In the genomic region with DNA sequence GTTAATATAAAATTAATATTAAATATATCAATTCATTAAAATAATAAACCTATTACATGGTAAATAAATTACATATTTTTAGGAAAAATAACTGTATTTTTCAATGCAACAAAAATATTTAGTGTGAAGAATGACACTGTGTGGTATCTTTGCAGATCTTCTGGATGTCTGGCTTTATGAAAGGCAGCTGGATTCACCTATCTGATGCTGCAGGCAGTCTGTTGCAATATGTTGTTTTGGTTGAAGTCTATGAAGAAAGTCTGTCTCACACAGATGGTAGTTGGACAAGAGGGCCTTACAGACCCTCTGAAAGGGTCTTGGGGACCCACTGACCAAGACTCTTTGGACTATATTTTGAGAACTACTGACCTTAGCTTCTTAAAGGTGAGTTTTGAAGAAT, we compare ENCODE assay signal across 35 cellular contexts.
"Had no signal": no experiment of that assay in that cellular context is flagged by ENCODE, and none has a peak within 500 bp of the region (broad histone marks: within the 10 kb centered on the region; RNA-seq: fewer than 3 reads in every experiment).

No MANE protein-coding gene starts in this region.

- H3K27ac ChIP-seq: adrenal gland, brain microvascular endothelial cell, breast epithelium, WERI-Rb-1 had no signal

- ATAC-seq: activated CD8-positive, alpha-beta T cell treated with anti-CD3 and anti-CD28 coated beads for 36 hours; activated naive CD4-positive, alpha-beta T cell treated with anti-CD3 and anti-CD28 coated beads, Interleukin-2, amount 50 U/mL, for 72 hours; activated T-cell treated with anti-CD3 and anti-CD28 coated beads, Interleukin-2, amount 50 U/mL, for 4 hours; activated T-cell treated with anti-CD3 and anti-CD28 coated beads, Interleukin-2, amount 50 U/mL, for 72 hours; activated T-helper 17 cell treated with anti-CD3 and anti-CD28 coated beads, Interleukin-2, amount 50 U/mL, for 72 hours; body of pancreas had no signal

- H3K36me3 Mint-ChIP-seq: activated CD4-positive, alpha-beta memory T cell treated with anti-CD3 and anti-CD28 coated beads for 36 hours; activated naive CD4-positive, alpha-beta T cell treated with anti-CD3 and anti-CD28 coated beads, Interleukin-2, amount 50 U/mL, for 72 hours; activated naive CD8-positive, alpha-beta T cell treated with anti-CD3 and anti-CD28 coated beads for 36 hours had no signal

- H3K27ac Mint-ChIP-seq: activated B cell treated with CpG ODN at 0.5 μM for 24 hours; activated CD4-positive, alpha-beta memory T cell treated with anti-CD3 and anti-CD28 coated beads for 36 hours; activated CD4-positive, alpha-beta T cell treated with anti-CD3 and anti-CD28 coated beads, Interleukin-2, amount 10 ng/mL, durations not matched to agents 24 days and 14 days; activated CD8-positive, alpha-beta T cell treated with anti-CD3 and anti-CD28 coated beads for 36 hours; activated naive CD4-positive, alpha-beta T cell treated with anti-CD3 and anti-CD28 coated beads for 36 hours; activated naive CD4-positive, alpha-beta T cell treated with anti-CD3 and anti-CD28 coated beads, Interleukin-2, amount 50 U/mL, for 72 hours; activated naive CD8-positive, alpha-beta T cell treated with anti-CD3 and anti-CD28 coated beads for 36 hours; activated T-cell treated with anti-CD3 and anti-CD28 coated beads, Interleukin-2, amount 50 U/mL, for 72 hours; activated T-helper 1 cell treated with anti-CD3 and anti-CD28 coated beads, Interleukin-12 subunit alpha, Interleukin-12 subunit beta, Interleukin-2, Interleukin-4 antibody, amounts not matched to agents 30 ng/mL and 10 ng/mL and 1 ng/mL, durations not matched to agents 14 hours and 24 hours and 36 hours; activated T-helper 17 cell treated with anti-CD3 and anti-CD28 coated beads, Interleukin-2, amount 50 U/mL, for 72 hours; T-helper 1 cell treated with Interleukin-12 subunit alpha and Interleukin-12 subunit beta and Interleukin-4 antibody, amounts not matched to agents 30 μg/mL and 1 μg/mL, for 36 hours; T-helper 2 cell treated with Interferon-gamma antibody and Interleukin-4, amounts not matched to agents 5 μg/mL and 100 μg/mL, for 36 hours had no signal

- H3K4me1 Mint-ChIP-seq: activated B cell treated with CpG ODN at 0.5 μM for 24 hours; activated CD4-positive, alpha-beta T cell treated with anti-CD3 and anti-CD28 coated beads, Interleukin-2, amount 10 ng/mL, durations not matched to agents 24 days and 14 days; activated naive CD8-positive, alpha-beta T cell treated with anti-CD3 and anti-CD28 coated beads for 36 hours; activated T-helper 17 cell treated with anti-CD3 and anti-CD28 coated beads, Interleukin-2, amount 50 U/mL, for 72 hours had no signal

- H3K4me3 ChIP-seq: adrenal gland, body of pancreas, breast epithelium had no signal

- H3K27me3 Mint-ChIP-seq: activated CD8-positive, alpha-beta T cell treated with anti-CD3 and anti-CD28 coated beads for 36 hours; activated naive CD8-positive, alpha-beta T cell treated with anti-CD3 and anti-CD28 coated beads for 36 hours had no signal

- H3K9me3 Mint-ChIP-seq: activated B cell treated with CpG ODN at 0.5 μM for 24 hours; activated CD4-positive, alpha-beta memory T cell treated with anti-CD3 and anti-CD28 coated beads for 36 hours; activated CD4-positive, alpha-beta T cell treated with anti-CD3 and anti-CD28 coated beads, Interleukin-2, amount 10 ng/mL, durations not matched to agents 24 days and 14 days; activated CD8-positive, alpha-beta T cell treated with anti-CD3 and anti-CD28 coated beads for 36 hours; activated naive CD4-positive, alpha-beta T cell treated with anti-CD3 and anti-CD28 coated beads for 36 hours; activated naive CD4-positive, alpha-beta T cell treated with anti-CD3 and anti-CD28 coated beads, Interleukin-2, amount 50 U/mL, for 72 hours; activated naive CD8-positive, alpha-beta T cell treated with anti-CD3 and anti-CD28 coated beads for 36 hours; activated T-cell treated with anti-CD3 and anti-CD28 coated beads, Interleukin-2, amount 50 U/mL, for 4 hours; activated T-cell treated with anti-CD3 and anti-CD28 coated beads, Interleukin-2, amount 50 U/mL, for 72 hours; activated T-helper 1 cell treated with anti-CD3 and anti-CD28 coated beads, Interleukin-12 subunit alpha, Interleukin-12 subunit beta, Interleukin-2, Interleukin-4 antibody, amounts not matched to agents 30 ng/mL and 10 ng/mL and 1 ng/mL, durations not matched to agents 14 hours and 24 hours and 36 hours; activated T-helper 17 cell treated with anti-CD3 and anti-CD28 coated beads, Interleukin-2, amount 50 U/mL, for 72 hours; T-helper 1 cell treated with Interleukin-12 subunit alpha and Interleukin-12 subunit beta and Interleukin-4 antibody, amounts not matched to agents 30 μg/mL and 1 μg/mL, for 36 hours; T-helper 2 cell treated with Interferon-gamma antibody and Interleukin-4, amounts not matched to agents 5 μg/mL and 100 μg/mL, for 36 hours had no signal

- DNase-seq: activated B cell treated with CpG ODN at 0.5 μM for 24 hours; activated CD4-positive, alpha-beta memory T cell treated with anti-CD3 and anti-CD28 coated beads for 36 hours; activated CD4-positive, alpha-beta T cell treated with anti-CD3 and anti-CD28 coated beads for 4 hours; activated CD4-positive, alpha-beta T cell treated with anti-CD3 and anti-CD28 coated beads, Interleukin-2, amount 10 ng/mL, durations not matched to agents 24 days and 14 days; activated CD4-positive, alpha-beta T cell treated with anti-CD3 and anti-CD28 coated beads, Interleukin-2, amount 50 U/mL, for 1 hour; activated CD4-positive, alpha-beta T cell treated with anti-CD3 and anti-CD28 coated beads, Interleukin-2, amount 50 U/mL, for 4 hours; activated CD4-positive, CD25-positive, alpha-beta regulatory T cell treated with anti-CD3 and anti-CD28 coated beads, Interleukin-2, amount 50 U/mL, for 72 hours; activated CD8-positive, alpha-beta memory T cell treated with anti-CD3 and anti-CD28 coated beads, Interleukin-2, amount 50 U/mL, for 4 hours; activated CD8-positive, alpha-beta T cell treated with anti-CD3 and anti-CD28 coated beads for 36 hours; activated effector memory CD4-positive, alpha-beta T cell treated with anti-CD3 and anti-CD28 coated beads, Interleukin-2, amount 50 U/mL, for 16 hours; activated gamma-delta T cell treated with Interleukin-2 at 50 U/mL for 16 hours; activated naive CD4-positive, alpha-beta T cell; activated naive CD4-positive, alpha-beta T cell treated with anti-CD3 and anti-CD28 coated beads for 36 hours; activated naive CD4-positive, alpha-beta T cell treated with anti-CD3 and anti-CD28 coated beads, Interleukin-2, amount 50 U/mL, for 16 hours; activated naive CD8-positive, alpha-beta T cell treated with anti-CD3 and anti-CD28 coated beads for 36 hours; activated T-cell treated with anti-CD3 and anti-CD28 coated beads for 4 hours; activated T-cell treated with anti-CD3 and anti-CD28 coated beads, Interleukin-2, amount 50 U/mL, for 1 hour; activated T-cell treated with anti-CD3 and anti-CD28 coated beads, Interleukin-2, amount 50 U/mL, for 4 hours; activated T-cell treated with anti-CD3 and anti-CD28 coated beads, Interleukin-2, amount 50 U/mL, for 72 hours; adrenal gland; amniotic stem cell; aorta; body of pancreas; brain microvascular endothelial cell; central memory CD4-positive, alpha-beta T cell; T-helper 2 cell; T-helper 9 cell; WERI-Rb-1 had no signal

- H3K36me3 ChIP-seq: brain microvascular endothelial cell, breast epithelium, WERI-Rb-1 had no signal

- FAIRE-seq: astrocyte had no signal

- H3K4me3 Mint-ChIP-seq: activated B cell treated with CpG ODN at 0.5 μM for 24 hours; activated CD4-positive, alpha-beta memory T cell treated with anti-CD3 and anti-CD28 coated beads for 36 hours; activated CD4-positive, alpha-beta T cell treated with anti-CD3 and anti-CD28 coated beads, Interleukin-2, amount 10 ng/mL, durations not matched to agents 24 days and 14 days; activated CD8-positive, alpha-beta T cell treated with anti-CD3 and anti-CD28 coated beads for 36 hours; activated naive CD4-positive, alpha-beta T cell treated with anti-CD3 and anti-CD28 coated beads for 36 hours; activated naive CD8-positive, alpha-beta T cell treated with anti-CD3 and anti-CD28 coated beads for 36 hours; activated T-cell treated with anti-CD3 and anti-CD28 coated beads, Interleukin-2, amount 50 U/mL, for 4 hours; activated T-cell treated with anti-CD3 and anti-CD28 coated beads, Interleukin-2, amount 50 U/mL, for 72 hours; activated T-helper 1 cell treated with anti-CD3 and anti-CD28 coated beads, Interleukin-12 subunit alpha, Interleukin-12 subunit beta, Interleukin-2, Interleukin-4 antibody, amounts not matched to agents 30 ng/mL and 10 ng/mL and 1 ng/mL, durations not matched to agents 14 hours and 24 hours and 36 hours; activated T-helper 17 cell treated with anti-CD3 and anti-CD28 coated beads, Interleukin-2, amount 50 U/mL, for 72 hours; T-helper 1 cell treated with Interleukin-12 subunit alpha and Interleukin-12 subunit beta and Interleukin-4 antibody, amounts not matched to agents 30 μg/mL and 1 μg/mL, for 36 hours; T-helper 2 cell treated with Interferon-gamma antibody and Interleukin-4, amounts not matched to agents 5 μg/mL and 100 μg/mL, for 36 hours had no signal

- H3K4me1 ChIP-seq: breast epithelium had no signal

- H3K9me3 ChIP-seq: adrenal gland, body of pancreas, breast epithelium had no signal
